In genomic region chr16:22002047-22002446, GRCh38 we compare ENCODE assay signal across 14 cellular contexts. TPM values are rescaled to one million over a fixed set of nuclear protein-coding genes. Genes with fewer than 3 reads are reported as not detected.
"Had no signal": no experiment of that assay in that cellular context is flagged by ENCODE, and none has a peak within 500 bp of the region (broad histone marks: within the 10 kb centered on the region; RNA-seq: fewer than 3 reads in every experiment).

No MANE protein-coding gene starts in this region.

RNA-seq across cellular contexts. Expression of gene PDZD9, which starts 1.1 kb away (rescaled TPM):
- total RNA-seq: activated CD4-positive, alpha-beta T cell treated with anti-CD3 and anti-CD28 coated beads, Interleukin-2, amount 10 ng/mL, durations not matched to agents 24 days and 14 days; activated CD8-positive, alpha-beta memory T cell treated with anti-CD3 and anti-CD28 coated beads for 36 hours; activated CD8-positive, alpha-beta T cell treated with anti-CD3 and anti-CD28 coated beads for 36 hours; activated naive CD8-positive, alpha-beta T cell treated with anti-CD3 and anti-CD28 coated beads for 36 hours; activated T-cell treated with anti-CD3 and anti-CD28 coated beads, Interleukin-2, amount 50 U/mL, for 72 hours; activated T-helper 17 cell treated with anti-CD3 and anti-CD28 coated beads, Interleukin-2, amount 50 U/mL, for 72 hours; aorta; cardiac muscle cell; chondrocyte; M059J; Peyer's patch; Right ventricle myocardium superior; T-helper 1 cell treated with Interleukin-12 subunit alpha and Interleukin-12 subunit beta and Interleukin-4 antibody, amounts not matched to agents 30 ng/mL and 1 ng/mL, for 36 hours; T-helper 2 cell treated with Interferon-gamma antibody and Interleukin-4, amounts not matched to agents 100 ng/mL and 5 ng/mL, for 36 hours had no signal
- polyA plus RNA-seq: aorta had no signal
